ENCODE assay signal across 13 cellular contexts in the genomic region with DNA sequence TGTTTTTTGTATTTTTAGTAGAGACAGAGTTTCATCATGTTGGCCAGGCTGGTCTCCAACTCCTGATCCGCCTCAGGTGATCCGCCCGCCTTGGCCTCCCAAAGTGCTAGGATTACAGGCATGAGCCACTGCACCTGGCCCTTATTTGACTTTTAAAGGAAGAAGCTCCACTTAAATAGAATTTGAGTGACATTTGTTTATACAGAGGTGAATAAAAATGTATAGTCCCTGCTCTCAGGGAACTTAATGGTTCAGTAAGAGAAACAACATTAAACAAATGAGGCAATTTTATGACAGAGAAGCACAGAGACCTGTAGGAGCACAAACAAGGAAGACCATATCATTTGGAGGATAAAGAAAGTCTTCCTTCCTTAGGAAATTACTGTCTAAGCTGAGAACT.
DNase-seq lines count a peak whose midpoint lies in the region; ATAC-seq and TF ChIP-seq lines count a peak whose summit lies in the region.
"Had no signal": no experiment of that assay in that cellular context is flagged by ENCODE, and none has a peak within 500 bp of the region (broad histone marks: within the 10 kb centered on the region; RNA-seq: fewer than 3 reads in every experiment).

No MANE protein-coding gene starts in this region.

- H3K4me1 ChIP-seq in spleen = peaks cover 33 to 88% (median 72%) of the 10 kb centered on the region in 6 donors
- H3K4me1 ChIP-seq: BE2C had no signal

- H3K4me3 Mint-ChIP-seq in activated CD8-positive, alpha-beta T cell treated with anti-CD3 and anti-CD28 coated beads, Interleukin-2, amount 10 ng/mL, durations not matched to agents 7 days and 5 days = no peak overlapping the region
- H3K4me3 Mint-ChIP-seq in activated CD8-positive, alpha-beta T cell treated with anti-CD3 and anti-CD28 coated beads for 36 hours = no peak overlapping the region
- no peak overlapping the region for H3K4me3 Mint-ChIP-seq in activated naive CD8-positive, alpha-beta T cell treated with anti-CD3 and anti-CD28 coated beads for 36 hours

- POLR2A ChIA-PET in activated CD8-positive, alpha-beta T cell treated with anti-CD3 and anti-CD28 coated beads, Interleukin-2, amount 10 ng/mL, durations not matched to agents 7 days and 5 days (lab: Charles Lee) = interaction anchor here (0.6 kb wide), 1 partner anchor 240 kb away, joined by 3 read pairs; no protein-coding TSS in a partner anchor
- POLR2A ChIA-PET in activated CD8-positive, alpha-beta T cell treated with anti-CD3 and anti-CD28 coated beads for 36 hours (lab: Charles Lee) = interaction anchor here (0.8 kb wide), 1 partner anchor 14 kb away, joined by 4 read pairs; no protein-coding TSS in a partner anchor

- no peak for DNase-seq in activated CD8-positive, alpha-beta T cell treated with anti-CD3 and anti-CD28 coated beads, Interleukin-2, amount 10 ng/mL, durations not matched to agents 7 days and 5 days
- DNase-seq in activated CD8-positive, alpha-beta T cell treated with anti-CD3 and anti-CD28 coated beads for 36 hours = no peak
- no peak for DNase-seq in activated naive CD8-positive, alpha-beta T cell treated with anti-CD3 and anti-CD28 coated beads for 36 hours
- DNase-seq in spleen (no peak), GM19240 (ENCODE audit: insufficient read length, low spot score) (no peak), NCI-H187 treated with DMSO at 0.1 percent for 48 hours (lab: John Stamatoyannopoulos, UW) (no peak), globus pallidus (ENCODE audit: low spot score) (no peak)
- DNase-seq: activated CD4-positive, alpha-beta T cell treated with anti-CD3 and anti-CD28 coated beads for 4 hours; glutamatergic neuron; GOT3 had no signal

- H3K4me3 ChIP-seq in spleen = no peak overlapping the region
- H3K4me3 ChIP-seq: lung had no signal

- H3K27me3 Mint-ChIP-seq in activated CD8-positive, alpha-beta T cell treated with anti-CD3 and anti-CD28 coated beads, Interleukin-2, amount 10 ng/mL, durations not matched to agents 7 days and 5 days (ENCODE audit: low read depth) = no peaks in the 10 kb centered on the region
- no peaks in the 10 kb centered on the region for H3K27me3 Mint-ChIP-seq in activated CD8-positive, alpha-beta T cell treated with anti-CD3 and anti-CD28 coated beads for 36 hours
- peaks cover 4% of the 10 kb centered on the region for H3K27me3 Mint-ChIP-seq in activated naive CD8-positive, alpha-beta T cell treated with anti-CD3 and anti-CD28 coated beads for 36 hours

- peaks cover 27% of the 10 kb centered on the region for H3K36me3 Mint-ChIP-seq in activated CD8-positive, alpha-beta T cell treated with anti-CD3 and anti-CD28 coated beads, Interleukin-2, amount 10 ng/mL, durations not matched to agents 7 days and 5 days (ENCODE audit: low read depth)
- no peaks in the 10 kb centered on the region for H3K36me3 Mint-ChIP-seq in activated CD8-positive, alpha-beta T cell treated with anti-CD3 and anti-CD28 coated beads for 36 hours (ENCODE audit: low read depth)
- no peaks in the 10 kb centered on the region for H3K36me3 Mint-ChIP-seq in activated naive CD8-positive, alpha-beta T cell treated with anti-CD3 and anti-CD28 coated beads for 36 hours

- H3K4me1 Mint-ChIP-seq in activated CD8-positive, alpha-beta T cell treated with anti-CD3 and anti-CD28 coated beads, Interleukin-2, amount 10 ng/mL, durations not matched to agents 7 days and 5 days (ENCODE audit: low read depth) = peaks cover 42% of the 10 kb centered on the region
- H3K4me1 Mint-ChIP-seq in activated CD8-positive, alpha-beta T cell treated with anti-CD3 and anti-CD28 coated beads for 36 hours (ENCODE audit: low read depth) = peaks cover 23% of the 10 kb centered on the region
- peaks cover 24% of the 10 kb centered on the region for H3K4me1 Mint-ChIP-seq in activated naive CD8-positive, alpha-beta T cell treated with anti-CD3 and anti-CD28 coated beads for 36 hours

- intact Hi-C loops in activated CD8-positive, alpha-beta T cell treated with anti-CD3 and anti-CD28 coated beads for 36 hours (cut with micrococcal nuclease) = no loop called here
- intact Hi-C loops in spleen (cut with DNase I; ENCODE audit: low total_unique reads) = no loop called here

- TF ChIP-seq POLR2A in spleen (IDR thresholded peaks at IDR 0.05) = no peak

- no peak for ATAC-seq in activated CD8-positive, alpha-beta T cell treated with anti-CD3 and anti-CD28 coated beads, Interleukin-2, amount 10 ng/mL, durations not matched to agents 7 days and 5 days
- no peak for ATAC-seq in activated CD8-positive, alpha-beta T cell treated with anti-CD3 and anti-CD28 coated beads for 36 hours

- no peaks in the 10 kb centered on the region for H3K9me3 Mint-ChIP-seq in activated CD8-positive, alpha-beta T cell treated with anti-CD3 and anti-CD28 coated beads, Interleukin-2, amount 10 ng/mL, durations not matched to agents 7 days and 5 days (ENCODE audit: insufficient read depth)
- no peaks in the 10 kb centered on the region for H3K9me3 Mint-ChIP-seq in activated CD8-positive, alpha-beta T cell treated with anti-CD3 and anti-CD28 coated beads for 36 hours
- H3K9me3 Mint-ChIP-seq in activated naive CD8-positive, alpha-beta T cell treated with anti-CD3 and anti-CD28 coated beads for 36 hours = no peaks in the 10 kb centered on the region

- H3K36me3 ChIP-seq in KOPT-K1 (ENCODE audit: insufficient read depth, low read length) (peaks cover 65% of the 10 kb centered on the region), spleen (peaks cover 0 to 35% (median 11%) of the 10 kb centered on the region in 6 donors)
- H3K36me3 ChIP-seq: BE2C had no signal

- CTCF ChIA-PET in activated CD8-positive, alpha-beta T cell treated with anti-CD3 and anti-CD28 coated beads, Interleukin-2, amount 10 ng/mL, durations not matched to agents 7 days and 5 days (lab: Charles Lee) = interaction anchor here (0.8 to 2.2 kb wide), 10 partner anchors 10 to 174 kb away, joined by 3 to 7 read pairs (median 4); no protein-coding TSS in a partner anchor
- CTCF ChIA-PET in activated CD8-positive, alpha-beta T cell treated with anti-CD3 and anti-CD28 coated beads for 36 hours (lab: Charles Lee) = interaction anchor here (0.9 kb wide), 1 partner anchor 239 kb away, joined by 3 read pairs; no protein-coding TSS in a partner anchor

- H3K27ac ChIP-seq in KOPT-K1 (ENCODE audit: low read depth, low read length, poor library complexity, severe bottlenecking) = peak overlapping the region; percentile 62
- peak overlapping the region in 7 of 8 donors; percentile 62 to 86 (median 77) for H3K27ac ChIP-seq in spleen

- H3K9me3 ChIP-seq in KOPT-K1 (ENCODE audit: insufficient read depth, low read length, poor library complexity, severe bottlenecking) (no peaks in the 10 kb centered on the region), spleen (no peaks in the 10 kb centered on the region)
- H3K9me3 ChIP-seq: BE2C had no signal

- no peaks in the 10 kb centered on the region for H3K27me3 ChIP-seq in spleen (replicated peaks in 1 of 7)
- H3K27me3 ChIP-seq: BE2C had no signal

- 89 to 96% (median 94%) methylated on average over 3 of the region's 3 CpGs for WGBS in spleen, 5 donors

- TF ChIP-seq CTCF in activated CD8-positive, alpha-beta T cell treated with anti-CD3 and anti-CD28 coated beads for 36 hours (IDR thresholded peaks at IDR 0.05) = no peak
- no peak for TF ChIP-seq CTCF in spleen (IDR thresholded peaks at IDR 0.05 in 8 of 11, conservative IDR thresholded peaks at IDR 0.05 in 3 of 11)

- peak overlapping the region; percentile 86 for H3K27ac Mint-ChIP-seq in activated CD8-positive, alpha-beta T cell treated with anti-CD3 and anti-CD28 coated beads, Interleukin-2, amount 10 ng/mL, durations not matched to agents 7 days and 5 days
- no peak overlapping the region for H3K27ac Mint-ChIP-seq in activated CD8-positive, alpha-beta T cell treated with anti-CD3 and anti-CD28 coated beads for 36 hours
- H3K27ac Mint-ChIP-seq in activated naive CD8-positive, alpha-beta T cell treated with anti-CD3 and anti-CD28 coated beads for 36 hours = peak overlapping the region; percentile 55
